9 cellular contexts compared by ENCODE assay signal in genomic region chr12:95733156-95733825, GRCh38. TPM values are rescaled to one million over a fixed set of nuclear protein-coding genes. Genes with fewer than 3 reads are reported as not detected.
A peak's percentile ranks its signal among the peaks of the same experiment; 100 is the strongest.
DNase-seq lines count a peak whose midpoint lies in the region; ATAC-seq and TF ChIP-seq lines count a peak whose summit lies in the region.
"Had no signal": no experiment of that assay in that cellular context is flagged by ENCODE, and none has a peak within 500 bp of the region (broad histone marks: within the 10 kb centered on the region; RNA-seq: fewer than 3 reads in every experiment).

No MANE protein-coding gene starts in this region.

- H2AFZ ChIP-seq in fibroblast of lung (ENCODE audit: low read length): no peak overlapping the region

- WGBS in ovary, 3 donors: 22 to 33% (median 27%) methylated on average over 3 of the region's 3 CpGs
- WGBS in thyroid gland, 2 donors: 81 to 83% methylated on average over 3 of the region's 3 CpGs

- ATAC-seq in HG02798 (IDR thresholded peaks at IDR 0.05; ENCODE audit: poor library complexity, unreplicated experiment): no peak
- ATAC-seq in HG02852 (IDR thresholded peaks at IDR 0.05; ENCODE audit: unreplicated experiment): no peak

- H3K4me3 ChIP-seq in BJ (ENCODE audit: low read depth, low read length) (no peak overlapping the region), fibroblast of lung (replicated peaks in 1 of 4; ENCODE audit: control extremely low read depth in 1 of 4, insufficient read depth in 1 of 4, low read depth in 3 of 4, low read length in 4 of 4) (no peak overlapping the region), ovary (no peak overlapping the region), thyroid gland (replicated peaks in 1 of 3) (no peak overlapping the region)

- H3K79me2 ChIP-seq in fibroblast of lung (ENCODE audit: control insufficient read depth, insufficient read depth, low read length): no peaks in the 10 kb centered on the region

- POLR2A ChIA-PET in BJ (lab: Charles Lee): interaction anchor here (0.6 kb wide), 1 partner anchor 29 kb away, joined by 3 read pairs; no protein-coding TSS in a partner anchor

- TF ChIP-seq CTCF in BJ (IDR thresholded peaks at IDR 0.05; ENCODE audit: insufficient read depth, low read depth, low read length) (no peak), fibroblast of lung (conservative IDR thresholded peaks at IDR 0.05 in 1 of 2, IDR thresholded peaks at IDR 0.05 in 1 of 2; ENCODE audit: low read depth in 1 of 2, low read length in 2 of 2) (no peak), ovary (IDR thresholded peaks at IDR 0.05) (no peak), thyroid gland (IDR thresholded peaks at IDR 0.05) (no peak)

- CTCF ChIA-PET in BJ (lab: Yijun Ruan, JAX): interaction anchor here (1.0 to 1.2 kb wide), 2 partner anchors 11 to 12 kb away, joined by 3 to 4 read pairs; no protein-coding TSS in a partner anchor

- no peak overlapping the region for H3K9ac ChIP-seq in fibroblast of lung (ENCODE audit: insufficient read depth, low read length)

- H3K9me3 ChIP-seq in fibroblast of lung (ENCODE audit: control insufficient read depth, insufficient read depth, low read depth, low read length): no peaks in the 10 kb centered on the region
- no peaks in the 10 kb centered on the region for H3K9me3 ChIP-seq in ovary
- no peaks in the 10 kb centered on the region for H3K9me3 ChIP-seq in thyroid gland

- no peak overlapping the region for H3K4me2 ChIP-seq in fibroblast of lung (ENCODE audit: extremely low read depth, insufficient read depth, low read length)

- TF ChIP-seq EP300 in ovary (IDR thresholded peaks at IDR 0.05): no peak

- H4K20me1 ChIP-seq in fibroblast of lung (ENCODE audit: control insufficient read depth, extremely low read depth, insufficient read depth, low read length): no peaks in the 10 kb centered on the region

- H3K27me3 ChIP-seq in BJ (ENCODE audit: control insufficient read depth, insufficient read depth, low read length): no peaks in the 10 kb centered on the region
- peaks cover 2% of the 10 kb centered on the region for H3K27me3 ChIP-seq in fibroblast of lung (ENCODE audit: control insufficient read depth, insufficient read depth, low read length)
- H3K27me3 ChIP-seq in ovary: no peaks in the 10 kb centered on the region
- no peaks in the 10 kb centered on the region for H3K27me3 ChIP-seq in thyroid gland

- H3K36me3 ChIP-seq in BJ (ENCODE audit: control insufficient read depth, insufficient read depth, low read length) (peaks cover 6% of the 10 kb centered on the region), fibroblast of lung (ENCODE audit: control insufficient read depth, insufficient read depth, low read length) (no peaks in the 10 kb centered on the region), ovary (no peaks in the 10 kb centered on the region), thyroid gland (no peaks in the 10 kb centered on the region)

- H3K4me1 ChIP-seq in fibroblast of lung (ENCODE audit: control insufficient read depth, extremely low read depth, insufficient read depth, low read length) (no peaks in the 10 kb centered on the region), ovary (ENCODE audit: insufficient read depth) (peaks cover 9% of the 10 kb centered on the region), thyroid gland (no peaks in the 10 kb centered on the region)

- H3K27ac ChIP-seq in fibroblast of lung (ENCODE audit: insufficient read depth, low read length) (no peak overlapping the region), ovary (peak overlapping the region; percentile 24 to 65), thyroid gland (no peak overlapping the region)

- intact Hi-C loops in ovary (cut with DNase I): no loop called here
- intact Hi-C loops in thyroid gland (cut with DNase I): no loop called here

- DNase-seq in BJ (ENCODE audit: low read depth): peak; percentile 59
- peak; percentile 33 for DNase-seq in NCI-H226
- DNase-seq in fibroblast of lung (ENCODE audit: low read depth in 2 of 2): peak; percentile 91 to 92
- DNase-seq in ovary: peak in 1 of 5 donors; percentile 32
- no peak for DNase-seq in thyroid gland
- DNase-seq in retina: no peak
- DNase-seq: CD4-positive, alpha-beta memory T cell had no signal

- TF ChIP-seq POLR2A in ovary (IDR thresholded peaks at IDR 0.05) (no peak), thyroid gland (IDR thresholded peaks at IDR 0.05) (no peak)

RNA-seq across cellular contexts. Expression of gene NTN4, which starts 57.3 kb away (rescaled TPM):
- polyA plus RNA-seq in BJ (2011; rRNA removed) (364 and 582 TPM in 2 replicates), fibroblast of lung (31.8 and 170 TPM in 2 replicates), ovary (10 to 100 TPM; 39.0 to 57.3 TPM)
- polyA minus RNA-seq in BJ (2011; rRNA and poly(A)+ RNA removed): 432 and 549 TPM in 2 replicates
- total RNA-seq in fibroblast of lung (8.2 and 28.6 TPM in 2 replicates), ovary (100 to 1,000 TPM in 1 of 7 donors, 10 to 100 TPM in 6; 16.0 to 101 (median 54.2) TPM), thyroid gland (10 to 100 TPM; 11.1 to 21.0 (median 16.1) TPM)
- polyA plus RNA-seq in fibroblast of lung (2012): 23.4 and 117 TPM in 2 replicates
- polyA minus RNA-seq in fibroblast of lung (ENCODE audit: low replicate concordance): 72.4 and 266 TPM in 2 replicates

Comparison
In these comparisons a context has a peak if more than half of its experiments do, and no peak if none do; other contexts are left out.
1. DNase-seq: peak in BJ (single experiment), NCI-H226 (single experiment) and fibroblast of lung (2 of 2); none in thyroid gland (0 of 2) and retina (single experiment).
2. H3K27ac ChIP-seq: peak in ovary (2 of 2); none in fibroblast of lung (single experiment) and thyroid gland (0 of 3).